1 cellular context compared by ENCODE assay signal in the genomic region with DNA sequence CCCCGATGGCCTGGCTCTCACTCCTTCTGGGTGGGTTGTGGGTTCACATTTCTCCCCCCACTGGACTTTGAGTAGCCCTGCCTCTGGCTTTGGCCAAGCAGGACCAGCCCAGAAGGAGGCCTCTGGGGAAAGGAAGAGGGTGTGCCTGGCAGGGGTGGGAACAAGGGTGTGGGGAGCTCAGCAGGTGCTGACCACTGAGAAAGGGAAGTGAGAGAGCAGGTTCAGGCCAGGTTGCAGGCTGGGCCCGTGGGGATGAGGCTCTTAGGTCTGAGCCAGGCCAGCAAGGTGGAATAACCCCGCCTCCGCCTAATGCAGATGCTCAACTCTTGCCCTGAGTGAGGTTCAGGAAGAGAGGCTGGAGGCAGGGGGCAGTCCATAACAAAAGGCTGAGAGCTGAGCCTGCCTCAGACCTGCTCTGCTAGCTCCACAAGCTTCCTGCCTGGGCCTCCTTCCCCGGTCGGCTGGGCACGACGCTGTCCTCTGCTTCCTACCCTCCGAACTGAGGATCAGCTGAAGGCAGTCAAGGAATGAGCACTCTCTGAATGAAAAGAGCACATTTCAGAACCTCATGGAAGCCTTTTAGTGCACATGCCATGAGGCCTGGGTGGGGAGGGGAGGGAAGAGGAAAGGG.
A peak's percentile ranks its signal among the peaks of the same experiment; 100 is the strongest.
TF ChIP-seq lines count a peak whose summit lies in the region.

No MANE protein-coding gene starts in this region.

TF ChIP-seq in GM12878, 131 proteins besides CTCF, POLR2A, EP300 and RAD21 (continued from another document and continues in another):
- TF ChIP-seq ZBTB4 (CRISPR knock-in tag; IDR thresholded peaks at IDR 0.05) (no peak), ZZZ3 (IDR thresholded peaks at IDR 0.05; ENCODE audit: control insufficient read depth, insufficient read length, low read depth) (no peak), CBFB (IDR thresholded peaks at IDR 0.05; ENCODE audit: low read depth) (peak; percentile 95), BRCA1 (IDR thresholded peaks at IDR 0.05; ENCODE audit: low read depth, low read length) (no peak), KDM1A (IDR thresholded peaks at IDR 0.05; ENCODE audit: borderline replicate concordance) (no peak), STAT1 (conservative IDR thresholded peaks at IDR 0.05) (no peak), MTA3 (IDR thresholded peaks at IDR 0.05; ENCODE audit: borderline replicate concordance, low read length) (no peak), HDAC6 (IDR thresholded peaks at IDR 0.05; ENCODE audit: unreplicated experiment) (no peak), BMI1 (IDR thresholded peaks at IDR 0.05; ENCODE audit: borderline replicate concordance) (peak; percentile 54; the same call in 1 of the 2 replicates), MYB (IDR thresholded peaks at IDR 0.05; ENCODE audit: borderline replicate concordance, low read depth, low read length) (no peak), NKRF (conservative IDR thresholded peaks at IDR 0.05) (no peak), YBX1 (IDR thresholded peaks at IDR 0.05) (no peak), ESRRA (IDR thresholded peaks at IDR 0.05; ENCODE audit: low read length) (no peak), RELA (IDR thresholded peaks at IDR 0.05; ENCODE audit: borderline replicate concordance, partially characterized antibody) (peak; percentile 25), MEF2A (IDR thresholded peaks at IDR 0.05; ENCODE audit: insufficient read depth, low read depth, low read length) (0 out of 2 replicates have a peak, but pooled peaks have one; percentile 55), ZNF217 (IDR thresholded peaks at IDR 0.05) (no peak), DPF2 (IDR thresholded peaks at IDR 0.05) (peak; percentile 97), NBN (IDR thresholded peaks at IDR 0.05) (peak; percentile 62; the same call in 1 of the 2 replicates), NR2C1 (IDR thresholded peaks at IDR 0.05) (no peak), TAF1 (IDR thresholded peaks at IDR 0.05; ENCODE audit: borderline replicate concordance, low read depth, low read length) (0 out of 2 replicates have a peak, but pooled peaks have one; percentile 39), SUZ12 (IDR thresholded peaks at IDR 0.05; ENCODE audit: unreplicated experiment) (no peak), LARP7 (IDR thresholded peaks at IDR 0.05) (no peak), HCFC1 (IDR thresholded peaks at IDR 0.05; ENCODE audit: low read length) (no peak), ZNF207 (IDR thresholded peaks at IDR 0.05; ENCODE audit: borderline replicate concordance) (no peak), SP1 (IDR thresholded peaks at IDR 0.05; ENCODE audit: low read depth, low read length) (peak; percentile 56), SMC3 (IDR thresholded peaks at IDR 0.05; ENCODE audit: borderline replicate concordance, low read length) (peak; percentile 23; the same call in 1 of the 2 replicates), EZH2 (IDR thresholded peaks at IDR 0.05; ENCODE audit: borderline replicate concordance, control insufficient read depth, low read depth, low read length) (no peak), BCL3 (IDR thresholded peaks at IDR 0.05; ENCODE audit: borderline replicate concordance, insufficient read depth, low read depth, low read length, poor library complexity, severe bottlenecking) (peak; percentile 67), CBX5 (IDR thresholded peaks at IDR 0.05; ENCODE audit: low read depth) (0 out of 2 replicates have a peak, but pooled peaks have one; percentile 61), BACH1 (IDR thresholded peaks at IDR 0.05; ENCODE audit: borderline replicate concordance) (peak; percentile 40; the same call in 1 of the 2 replicates), ZNF24 (IDR thresholded peaks at IDR 0.05) (no peak), NRF1 (conservative IDR thresholded peaks at IDR 0.05; ENCODE audit: low read depth, low read length) (no peak), HDGF (IDR thresholded peaks at IDR 0.05) (peak; percentile 76; the same call in 1 of the 2 replicates), ATF3 (IDR thresholded peaks at IDR 0.05; ENCODE audit: borderline replicate concordance, extremely low read depth, low read depth, low read length) (no peak), KAT2A (conservative IDR thresholded peaks at IDR 0.05; ENCODE audit: control insufficient read depth, low read depth, low read length) (no peak), POU2F2 (IDR thresholded peaks at IDR 0.05; ENCODE audit: borderline replicate concordance, low read depth, low read length) (peak; percentile 68; the same call in 2 of the 3 replicates), RFX5 (IDR thresholded peaks at IDR 0.05; ENCODE audit: low read depth, low read length) (no peak), ZBED1 (IDR thresholded peaks at IDR 0.05; ENCODE audit: borderline replicate concordance) (0 out of 2 replicates have a peak, but pooled peaks have one; percentile 25), TCF3 (IDR thresholded peaks at IDR 0.05; ENCODE audit: borderline replicate concordance, insufficient read depth, low read depth, low read length) (peak; percentile 93)
- TF ChIP-seq, protein P1, sequence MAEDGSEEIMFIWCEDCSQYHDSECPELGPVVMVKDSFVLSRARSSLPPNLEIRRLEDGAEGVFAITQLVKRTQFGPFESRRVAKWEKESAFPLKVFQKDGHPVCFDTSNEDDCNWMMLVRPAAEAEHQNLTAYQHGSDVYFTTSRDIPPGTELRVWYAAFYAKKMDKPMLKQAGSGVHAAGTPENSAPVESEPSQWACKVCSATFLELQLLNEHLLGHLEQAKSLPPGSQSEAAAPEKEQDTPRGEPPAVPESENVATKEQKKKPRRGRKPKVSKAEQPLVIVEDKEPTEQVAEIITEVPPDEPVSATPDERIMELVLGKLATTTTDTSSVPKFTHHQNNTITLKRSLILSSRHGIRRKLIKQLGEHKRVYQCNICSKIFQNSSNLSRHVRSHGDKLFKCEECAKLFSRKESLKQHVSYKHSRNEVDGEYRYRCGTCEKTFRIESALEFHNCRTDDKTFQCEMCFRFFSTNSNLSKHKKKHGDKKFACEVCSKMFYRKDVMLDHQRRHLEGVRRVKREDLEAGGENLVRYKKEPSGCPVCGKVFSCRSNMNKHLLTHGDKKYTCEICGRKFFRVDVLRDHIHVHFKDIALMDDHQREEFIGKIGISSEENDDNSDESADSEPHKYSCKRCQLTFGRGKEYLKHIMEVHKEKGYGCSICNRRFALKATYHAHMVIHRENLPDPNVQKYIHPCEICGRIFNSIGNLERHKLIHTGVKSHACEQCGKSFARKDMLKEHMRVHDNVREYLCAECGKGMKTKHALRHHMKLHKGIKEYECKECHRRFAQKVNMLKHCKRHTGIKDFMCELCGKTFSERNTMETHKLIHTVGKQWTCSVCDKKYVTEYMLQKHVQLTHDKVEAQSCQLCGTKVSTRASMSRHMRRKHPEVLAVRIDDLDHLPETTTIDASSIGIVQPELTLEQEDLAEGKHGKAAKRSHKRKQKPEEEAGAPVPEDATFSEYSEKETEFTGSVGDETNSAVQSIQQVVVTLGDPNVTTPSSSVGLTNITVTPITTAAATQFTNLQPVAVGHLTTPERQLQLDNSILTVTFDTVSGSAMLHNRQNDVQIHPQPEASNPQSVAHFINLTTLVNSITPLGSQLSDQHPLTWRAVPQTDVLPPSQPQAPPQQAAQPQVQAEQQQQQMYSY (CRISPR knock-in tag; IDR thresholded peaks at IDR 0.05): no peak
- TF ChIP-seq, protein P2, sequence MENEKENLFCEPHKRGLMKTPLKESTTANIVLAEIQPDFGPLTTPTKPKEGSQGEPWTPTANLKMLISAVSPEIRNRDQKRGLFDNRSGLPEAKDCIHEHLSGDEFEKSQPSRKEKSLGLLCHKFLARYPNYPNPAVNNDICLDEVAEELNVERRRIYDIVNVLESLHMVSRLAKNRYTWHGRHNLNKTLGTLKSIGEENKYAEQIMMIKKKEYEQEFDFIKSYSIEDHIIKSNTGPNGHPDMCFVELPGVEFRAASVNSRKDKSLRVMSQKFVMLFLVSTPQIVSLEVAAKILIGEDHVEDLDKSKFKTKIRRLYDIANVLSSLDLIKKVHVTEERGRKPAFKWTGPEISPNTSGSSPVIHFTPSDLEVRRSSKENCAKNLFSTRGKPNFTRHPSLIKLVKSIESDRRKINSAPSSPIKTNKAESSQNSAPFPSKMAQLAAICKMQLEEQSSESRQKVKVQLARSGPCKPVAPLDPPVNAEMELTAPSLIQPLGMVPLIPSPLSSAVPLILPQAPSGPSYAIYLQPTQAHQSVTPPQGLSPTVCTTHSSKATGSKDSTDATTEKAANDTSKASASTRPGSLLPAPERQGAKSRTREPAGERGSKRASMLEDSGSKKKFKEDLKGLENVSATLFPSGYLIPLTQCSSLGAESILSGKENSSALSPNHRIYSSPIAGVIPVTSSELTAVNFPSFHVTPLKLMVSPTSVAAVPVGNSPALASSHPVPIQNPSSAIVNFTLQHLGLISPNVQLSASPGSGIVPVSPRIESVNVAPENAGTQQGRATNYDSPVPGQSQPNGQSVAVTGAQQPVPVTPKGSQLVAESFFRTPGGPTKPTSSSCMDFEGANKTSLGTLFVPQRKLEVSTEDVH (IDR thresholded peaks at IDR 0.05; ENCODE audit: low read depth, partially characterized antibody): no peak
- TF ChIP-seq, protein P3, sequence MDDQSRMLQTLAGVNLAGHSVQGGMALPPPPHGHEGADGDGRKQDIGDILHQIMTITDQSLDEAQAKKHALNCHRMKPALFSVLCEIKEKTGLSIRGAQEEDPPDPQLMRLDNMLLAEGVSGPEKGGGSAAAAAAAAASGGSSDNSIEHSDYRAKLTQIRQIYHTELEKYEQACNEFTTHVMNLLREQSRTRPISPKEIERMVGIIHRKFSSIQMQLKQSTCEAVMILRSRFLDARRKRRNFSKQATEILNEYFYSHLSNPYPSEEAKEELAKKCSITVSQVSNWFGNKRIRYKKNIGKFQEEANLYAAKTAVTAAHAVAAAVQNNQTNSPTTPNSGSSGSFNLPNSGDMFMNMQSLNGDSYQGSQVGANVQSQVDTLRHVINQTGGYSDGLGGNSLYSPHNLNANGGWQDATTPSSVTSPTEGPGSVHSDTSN (IDR thresholded peaks at IDR 0.05; ENCODE audit: insufficient replicate concordance, low read depth, low read length): no peak
- TF ChIP-seq, protein P4, sequence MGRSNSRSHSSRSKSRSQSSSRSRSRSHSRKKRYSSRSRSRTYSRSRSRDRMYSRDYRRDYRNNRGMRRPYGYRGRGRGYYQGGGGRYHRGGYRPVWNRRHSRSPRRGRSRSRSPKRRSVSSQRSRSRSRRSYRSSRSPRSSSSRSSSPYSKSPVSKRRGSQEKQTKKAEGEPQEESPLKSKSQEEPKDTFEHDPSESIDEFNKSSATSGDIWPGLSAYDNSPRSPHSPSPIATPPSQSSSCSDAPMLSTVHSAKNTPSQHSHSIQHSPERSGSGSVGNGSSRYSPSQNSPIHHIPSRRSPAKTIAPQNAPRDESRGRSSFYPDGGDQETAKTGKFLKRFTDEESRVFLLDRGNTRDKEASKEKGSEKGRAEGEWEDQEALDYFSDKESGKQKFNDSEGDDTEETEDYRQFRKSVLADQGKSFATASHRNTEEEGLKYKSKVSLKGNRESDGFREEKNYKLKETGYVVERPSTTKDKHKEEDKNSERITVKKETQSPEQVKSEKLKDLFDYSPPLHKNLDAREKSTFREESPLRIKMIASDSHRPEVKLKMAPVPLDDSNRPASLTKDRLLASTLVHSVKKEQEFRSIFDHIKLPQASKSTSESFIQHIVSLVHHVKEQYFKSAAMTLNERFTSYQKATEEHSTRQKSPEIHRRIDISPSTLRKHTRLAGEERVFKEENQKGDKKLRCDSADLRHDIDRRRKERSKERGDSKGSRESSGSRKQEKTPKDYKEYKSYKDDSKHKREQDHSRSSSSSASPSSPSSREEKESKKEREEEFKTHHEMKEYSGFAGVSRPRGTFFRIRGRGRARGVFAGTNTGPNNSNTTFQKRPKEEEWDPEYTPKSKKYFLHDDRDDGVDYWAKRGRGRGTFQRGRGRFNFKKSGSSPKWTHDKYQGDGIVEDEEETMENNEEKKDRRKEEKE (IDR thresholded peaks at IDR 0.05): no peak
